17 cellular contexts compared by ENCODE assay signal in genomic region chr11:127620660-127621059, GRCh38.
DNase-seq lines count a peak whose midpoint lies in the region; ATAC-seq and TF ChIP-seq lines count a peak whose summit lies in the region.
"Had no signal": no experiment of that assay in that cellular context is flagged by ENCODE, and none has a peak within 500 bp of the region (broad histone marks: within the 10 kb centered on the region; RNA-seq: fewer than 3 reads in every experiment).

No MANE protein-coding gene starts in this region.

- H2AK5ac ChIP-seq in IMR-90 (ENCODE audit: low read depth, low read length) = no peak overlapping the region

- H3K4me1 ChIP-seq in IMR-90 (ENCODE audit: control insufficient read depth, insufficient read depth, low read length) = no peaks in the 10 kb centered on the region
- H3K4me1 ChIP-seq: SJSA1 had no signal

- H2BK15ac ChIP-seq in IMR-90 (ENCODE audit: low read depth, low read length) = no peak overlapping the region

- no peak overlapping the region for H4K91ac ChIP-seq in IMR-90 (ENCODE audit: insufficient read depth, low read depth, low read length)

- peak overlapping the region; percentile 66; the same call in 1 of the 2 replicates for H3K4me2 ChIP-seq in IMR-90 (ENCODE audit: low read depth, low read length)

- H3K14ac ChIP-seq in IMR-90 (replicated peaks; ENCODE audit: low read depth, low read length) = no peak overlapping the region

- no peaks in the 10 kb centered on the region; the same call in 1 of the 2 replicates for H3K9me3 ChIP-seq in IMR-90 (ENCODE audit: control insufficient read depth, insufficient read depth, low read length)
- H3K9me3 ChIP-seq: SJSA1 had no signal

- H3K36me3 Mint-ChIP-seq in activated naive CD4-positive, alpha-beta T cell treated with anti-CD3 and anti-CD28 coated beads for 36 hours (ENCODE audit: low read depth) = no peaks in the 10 kb centered on the region
- H3K36me3 Mint-ChIP-seq in activated T-cell treated with anti-CD3 and anti-CD28 coated beads, Interleukin-2, amount 50 U/mL, for 72 hours (ENCODE audit: insufficient read depth in 2 of 2) = no peaks in the 10 kb centered on the region

- DNase-seq in ELR (ENCODE audit: low read depth) = peak; percentile 70
- DNase-seq in IMR-90 = peak; percentile 53
- DNase-seq in RWPE1 (ENCODE audit: low spot score) = peak; percentile 6
- DNase-seq in fibroblast of pulmonary artery (ENCODE audit: low read depth) = peak; percentile 10
- DNase-seq in activated naive CD4-positive, alpha-beta T cell treated with anti-CD3 and anti-CD28 coated beads for 36 hours = no peak
- DNase-seq in Kasumi-1 (lab: John Stamatoyannopoulos, UW) = no peak
- no peak for DNase-seq in HuH-7 (ENCODE audit: low spot score)
- no peak for DNase-seq in activated T-cell treated with anti-CD3 and anti-CD28 coated beads, Interleukin-2, amount 50 U/mL, for 72 hours
- DNase-seq: C1 segment of cervical spinal cord, NCI-H1105, NCI-H187 treated with DMSO at 0.1 percent for 48 hours, NCI-H510A, NCI-H82, RPMI8226, T-helper 9 cell had no signal

- H3K27ac ChIP-seq in IMR-90 (ENCODE audit: insufficient read depth, low read length) = no peak overlapping the region
- no peak overlapping the region for H3K27ac ChIP-seq in RWPE1
- H3K27ac ChIP-seq: SJSA1 had no signal

- no peaks in the 10 kb centered on the region for H3K79me1 ChIP-seq in IMR-90 (ENCODE audit: low read depth in 1 of 2, low read length in 2 of 2)

- no peak for ATAC-seq in IMR-90 (ENCODE audit: low read depth)
- no peak for ATAC-seq in activated T-cell treated with anti-CD3 and anti-CD28 coated beads, Interleukin-2, amount 50 U/mL, for 72 hours (replicated peaks in 1 of 2)
- ATAC-seq: GM12878 had no signal

- H3K4me3 Mint-ChIP-seq in activated naive CD4-positive, alpha-beta T cell treated with anti-CD3 and anti-CD28 coated beads for 36 hours = no peak overlapping the region
- H3K4me3 Mint-ChIP-seq in activated T-cell treated with anti-CD3 and anti-CD28 coated beads, Interleukin-2, amount 50 U/mL, for 72 hours = no peak overlapping the region

- H4K5ac ChIP-seq in IMR-90 (ENCODE audit: low read depth, low read length) = no peak overlapping the region

- H2AK9ac ChIP-seq in IMR-90 (replicated peaks; ENCODE audit: low read depth, low read length, poor library complexity) = no peak overlapping the region

- peaks cover 2% of the 10 kb centered on the region for H3K27me3 ChIP-seq in IMR-90 (ENCODE audit: control insufficient read depth, insufficient read depth, low read length)
- H3K27me3 ChIP-seq: SJSA1 had no signal

- intact Hi-C loops in IMR-90 (cut with micrococcal nuclease) = no loop called here
- intact Hi-C loops in activated naive CD4-positive, alpha-beta T cell treated with anti-CD3 and anti-CD28 coated beads for 36 hours (cut with micrococcal nuclease) = no loop called here

- no peak overlapping the region for H3K18ac ChIP-seq in IMR-90 (ENCODE audit: low read depth, low read length)

- H2AFZ ChIP-seq in IMR-90 (replicated peaks; ENCODE audit: low read length, poor library complexity) = no peak overlapping the region

- no peaks in the 10 kb centered on the region for H3K36me3 ChIP-seq in IMR-90 (ENCODE audit: control insufficient read depth, insufficient read depth, low read length)
- H3K36me3 ChIP-seq: SJSA1 had no signal

- in situ Hi-C loops in IMR-90 (cut with MboI; ENCODE audit: low sequenced_read_pairs) = no loop called here

- H3K9ac ChIP-seq in IMR-90 (ENCODE audit: low read depth, low read length) = no peak overlapping the region

- peaks cover 2% of the 10 kb centered on the region for H3K27me3 Mint-ChIP-seq in activated naive CD4-positive, alpha-beta T cell treated with anti-CD3 and anti-CD28 coated beads for 36 hours (ENCODE audit: low read depth)
- no peaks in the 10 kb centered on the region for H3K27me3 Mint-ChIP-seq in activated T-cell treated with anti-CD3 and anti-CD28 coated beads, Interleukin-2, amount 50 U/mL, for 72 hours (ENCODE audit: low read depth)

- TF ChIP-seq RAD21 in IMR-90 (IDR thresholded peaks at IDR 0.05; ENCODE audit: low read length) = no peak

- POLR2A ChIA-PET in IMR-90 (lab: Charles Lee; ENCODE audit: unreplicated experiment) (no interaction called here), RWPE1 (lab: Yijun Ruan, JAX; ENCODE audit: low non-redundant PET) (no interaction called here)

- H3K4me1 Mint-ChIP-seq in activated naive CD4-positive, alpha-beta T cell treated with anti-CD3 and anti-CD28 coated beads for 36 hours (ENCODE audit: low read depth) = no peaks in the 10 kb centered on the region
- no peaks in the 10 kb centered on the region for H3K4me1 Mint-ChIP-seq in activated T-cell treated with anti-CD3 and anti-CD28 coated beads, Interleukin-2, amount 50 U/mL, for 72 hours (ENCODE audit: low read depth)

- no peak overlapping the region for H4K8ac ChIP-seq in IMR-90 (ENCODE audit: low read depth in 2 of 2, low read length in 2 of 2)

- dilution Hi-C loops in IMR-90 (cut with HindIII; ENCODE audit: low sequenced_read_pairs, unreplicated experiment) = no loop called here

- no peaks in the 10 kb centered on the region for H4K20me1 ChIP-seq in IMR-90 (ENCODE audit: insufficient read depth, low read length)

- peaks cover 3% of the 10 kb centered on the region for H3K9me3 Mint-ChIP-seq in activated naive CD4-positive, alpha-beta T cell treated with anti-CD3 and anti-CD28 coated beads for 36 hours
- no peaks in the 10 kb centered on the region for H3K9me3 Mint-ChIP-seq in activated T-cell treated with anti-CD3 and anti-CD28 coated beads, Interleukin-2, amount 50 U/mL, for 72 hours

- H2BK5ac ChIP-seq in IMR-90 (ENCODE audit: low read depth, low read length, poor library complexity, severe bottlenecking) = no peak overlapping the region

- TF ChIP-seq CTCF in IMR-90 (conservative IDR thresholded peaks at IDR 0.05; ENCODE audit: low read depth, low read length) = no peak
- TF ChIP-seq CTCF in RWPE1 (conservative IDR thresholded peaks at IDR 0.05; ENCODE audit: low read depth) = no peak
- TF ChIP-seq CTCF in fibroblast of pulmonary artery (IDR thresholded peaks at IDR 0.05; ENCODE audit: low read length, missing control alignments) = no peak

- no peak overlapping the region for H3K4ac ChIP-seq in IMR-90 (ENCODE audit: low read depth, low read length)

- H2BK20ac ChIP-seq in IMR-90 (ENCODE audit: low read depth, low read length) = no peak overlapping the region

- CTCF ChIA-PET in IMR-90 (lab: Yijun Ruan, JAX) (no interaction called here), RWPE1 (lab: Yijun Ruan, JAX) (no interaction called here)
- CTCF ChIA-PET in activated naive CD4-positive, alpha-beta T cell treated with anti-CD3 and anti-CD28 coated beads for 36 hours (lab: Charles Lee) = no interaction called here

- no TSS peak for BruUV-seq in IMR-90 (replicated peaks; lab: Mats Ljungman, UMichigan)

- no CpG with 5 or more reads among the region's 4 CpGs for WGBS in IMR-90 (ENCODE audit: extremely low coverage in 2 of 2, insufficient read length in 1 of 2), 2 experiments

- no peak overlapping the region for H3K4me3 ChIP-seq in IMR-90 (ENCODE audit: insufficient read depth, low read depth, low read length)
- H3K4me3 ChIP-seq in fibroblast of pulmonary artery (replicated peaks; ENCODE audit: low read depth, low read length) = no peak overlapping the region
- H3K4me3 ChIP-seq: GM12878, SJSA1 had no signal

- no peak overlapping the region for H3K56ac ChIP-seq in IMR-90 (ENCODE audit: extremely low read depth, insufficient read depth, low read length)

- no peak overlapping the region for H3K23ac ChIP-seq in IMR-90 (ENCODE audit: low read depth, low read length)

- H2BK120ac ChIP-seq in IMR-90 (ENCODE audit: low read depth, low read length) = no peak overlapping the region

- H3K9me1 ChIP-seq in IMR-90 (ENCODE audit: insufficient read depth, low read length) = no peaks in the 10 kb centered on the region

- no peak for TF ChIP-seq POLR2A in IMR-90 (IDR thresholded peaks at IDR 0.05; ENCODE audit: low read depth, low read length)

- no peak overlapping the region for H3K27ac Mint-ChIP-seq in activated naive CD4-positive, alpha-beta T cell treated with anti-CD3 and anti-CD28 coated beads for 36 hours
- no peak overlapping the region for H3K27ac Mint-ChIP-seq in activated T-cell treated with anti-CD3 and anti-CD28 coated beads, Interleukin-2, amount 50 U/mL, for 72 hours

TF ChIP-seq in IMR-90, 13 proteins besides CTCF, POLR2A, EP300 and RAD21:
- TF ChIP-seq BHLHE40 (IDR thresholded peaks at IDR 0.05; ENCODE audit: low read depth, low read length) (no peak), USF2 (IDR thresholded peaks at IDR 0.05; ENCODE audit: low read depth, low read length) (no peak), MAZ (IDR thresholded peaks at IDR 0.05; ENCODE audit: borderline replicate concordance, low read depth, low read length) (no peak), RFX5 (IDR thresholded peaks at IDR 0.05; ENCODE audit: low read depth, low read length) (no peak), CEBPB (IDR thresholded peaks at IDR 0.05; ENCODE audit: low read depth, low read length) (no peak), MXI1 (IDR thresholded peaks at IDR 0.05; ENCODE audit: borderline replicate concordance, low read depth, low read length) (no peak), CHD1 (IDR thresholded peaks at IDR 0.05; ENCODE audit: low read depth, low read length) (no peak), NFE2L2 (IDR thresholded peaks at IDR 0.05; ENCODE audit: low read depth, low read length) (no peak), SMC3 (IDR thresholded peaks at IDR 0.05; ENCODE audit: low read depth, low read length) (no peak), FOS (IDR thresholded peaks at IDR 0.05; ENCODE audit: low read depth, low read length) (no peak), ELK1 (IDR thresholded peaks at IDR 0.05; ENCODE audit: borderline replicate concordance, low read depth, low read length) (no peak), MAFK (IDR thresholded peaks at IDR 0.05; ENCODE audit: low read depth, low read length) (no peak), RCOR1 (IDR thresholded peaks at IDR 0.05; ENCODE audit: insufficient replicate concordance, low read length) (no peak)

Comparison
In these comparisons a context has a peak if more than half of its experiments do, and no peak if none do; other contexts are left out.
1. DNase-seq: peak in ELR (single experiment), IMR-90 (single experiment), RWPE1 (single experiment) and fibroblast of pulmonary artery (single experiment); none in activated naive CD4-positive, alpha-beta T cell treated with anti-CD3 and anti-CD28 coated beads for 36 hours (single experiment), Kasumi-1 (0 of 2), HuH-7 (single experiment) and activated T-cell treated with anti-CD3 and anti-CD28 coated beads, Interleukin-2, amount 50 U/mL, for 72 hours (0 of 2).